32 cellular contexts compared by ENCODE assay signal in the genomic region with DNA sequence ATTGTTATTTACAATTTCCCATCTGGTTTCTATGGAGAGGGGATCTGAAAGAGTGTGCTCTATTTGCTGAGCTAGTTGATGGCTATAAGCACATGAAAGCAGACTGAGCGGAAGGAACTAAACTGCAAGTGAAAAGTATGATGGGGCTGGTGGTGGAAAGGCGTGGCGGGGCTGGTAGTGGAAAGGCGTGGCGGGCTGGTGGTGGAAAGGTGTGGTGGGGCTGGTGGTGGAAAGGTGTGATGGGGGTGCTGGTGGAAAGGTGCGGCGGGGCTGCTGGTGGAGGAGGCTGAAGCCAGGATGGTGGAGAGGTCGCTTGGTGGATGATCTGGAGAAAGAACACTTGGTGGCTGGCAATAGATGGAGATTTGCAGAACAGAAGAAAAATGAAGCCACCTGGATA.
"Had no signal": no experiment of that assay in that cellular context is flagged by ENCODE, and none has a peak within 500 bp of the region (broad histone marks: within the 10 kb centered on the region; RNA-seq: fewer than 3 reads in every experiment).

No MANE protein-coding gene starts in this region.

- H3K9me3 ChIP-seq: ascending aorta had no signal

- H3K36me3 ChIP-seq: ascending aorta had no signal

- H3K27ac ChIP-seq: ascending aorta, VCaP had no signal

- DNase-seq: activated B cell treated with CpG ODN at 0.5 μM for 24 hours; activated CD4-positive, alpha-beta memory T cell treated with anti-CD3 and anti-CD28 coated beads, Interleukin-2, amount 10 ng/mL, durations not matched to agents 7 days and 5 days; activated CD4-positive, alpha-beta T cell treated with anti-CD3 and anti-CD28 coated beads for 4 hours; activated CD4-positive, alpha-beta T cell treated with anti-CD3 and anti-CD28 coated beads, Interleukin-2, amount 10 ng/mL, durations not matched to agents 7 days and 5 days; activated CD4-positive, CD25-positive, alpha-beta regulatory T cell treated with anti-CD3 and anti-CD28 coated beads, Interleukin-2, amount 50 U/mL, for 72 hours; activated CD8-positive, alpha-beta memory T cell treated with anti-CD3 and anti-CD28 coated beads for 24 hours; activated CD8-positive, alpha-beta memory T cell treated with anti-CD3 and anti-CD28 coated beads, Interleukin-2, amount 10 ng/mL, durations not matched to agents 7 days and 5 days; activated CD8-positive, alpha-beta memory T cell treated with anti-CD3 and anti-CD28 coated beads, Interleukin-2, amount 50 U/mL, for 48 hours; activated CD8-positive, alpha-beta T cell treated with anti-CD3 and anti-CD28 coated beads, Interleukin-2, amount 10 ng/mL, durations not matched to agents 7 days and 5 days; activated effector memory CD4-positive, alpha-beta T cell treated with Interleukin-2 at 50 U/mL for 16 hours; activated gamma-delta T cell; activated naive CD4-positive, alpha-beta T cell treated with anti-CD3 and anti-CD28 coated beads, Interleukin-2, amount 10 ng/mL, durations not matched to agents 7 days and 5 days; activated naive CD4-positive, alpha-beta T cell treated with Interleukin-2 at 50 U/mL for 16 hours; activated naive CD8-positive, alpha-beta T cell treated with anti-CD3 and anti-CD28 coated beads, Interleukin-2, amount 10 ng/mL, durations not matched to agents 7 days and 5 days; activated naive CD8-positive, alpha-beta T cell treated with anti-CD3 and anti-CD28 coated beads, Interleukin-2, amount 50 U/mL, for 24 hours; activated T-cell treated with anti-CD3 and anti-CD28 coated beads, Interleukin-2, amount 50 U/mL, for 24 hours; activated T-cell treated with anti-CD3 and anti-CD28 coated beads, Interleukin-2, amount 50 U/mL, for 48 hours; amygdala; anterior cingulate cortex; central memory CD4-positive, alpha-beta T cell; SW 1271; T-helper 1 cell; T-helper 2 cell; T-helper 9 cell had no signal

- H3K4me1 Mint-ChIP-seq: activated B cell treated with CpG ODN at 0.5 μM for 24 hours; activated CD4-positive, alpha-beta memory T cell treated with anti-CD3 and anti-CD28 coated beads, Interleukin-2, amount 10 ng/mL, durations not matched to agents 7 days and 5 days; activated CD4-positive, alpha-beta T cell treated with anti-CD3 and anti-CD28 coated beads, Interleukin-2, amount 10 ng/mL, durations not matched to agents 7 days and 5 days; activated CD8-positive, alpha-beta memory T cell treated with anti-CD3 and anti-CD28 coated beads, Interleukin-2, amount 10 ng/mL, durations not matched to agents 7 days and 5 days; activated naive CD4-positive, alpha-beta T cell treated with anti-CD3 and anti-CD28 coated beads, Interleukin-2, amount 10 ng/mL, durations not matched to agents 7 days and 5 days; activated naive CD4-positive, alpha-beta T cell treated with anti-CD3 and anti-CD28 coated beads, Interleukin-2, amount 50 U/mL, for 24 hours; activated naive CD8-positive, alpha-beta T cell treated with anti-CD3 and anti-CD28 coated beads, Interleukin-2, amount 10 ng/mL, durations not matched to agents 7 days and 5 days; activated naive CD8-positive, alpha-beta T cell treated with anti-CD3 and anti-CD28 coated beads, Interleukin-2, amount 50 U/mL, for 24 hours had no signal

- H3K27ac Mint-ChIP-seq: activated B cell treated with CpG ODN at 0.5 μM for 24 hours; activated CD4-positive, alpha-beta memory T cell treated with anti-CD3 and anti-CD28 coated beads, Interleukin-2, amount 10 ng/mL, durations not matched to agents 7 days and 5 days; activated CD4-positive, alpha-beta T cell treated with anti-CD3 and anti-CD28 coated beads, Interleukin-2, amount 10 ng/mL, durations not matched to agents 7 days and 5 days; activated CD8-positive, alpha-beta memory T cell treated with anti-CD3 and anti-CD28 coated beads, Interleukin-2, amount 10 ng/mL, durations not matched to agents 7 days and 5 days; activated CD8-positive, alpha-beta T cell treated with anti-CD3 and anti-CD28 coated beads, Interleukin-2, amount 10 ng/mL, durations not matched to agents 7 days and 5 days; activated naive CD4-positive, alpha-beta T cell treated with anti-CD3 and anti-CD28 coated beads, Interleukin-2, amount 10 ng/mL, durations not matched to agents 7 days and 5 days; activated naive CD4-positive, alpha-beta T cell treated with anti-CD3 and anti-CD28 coated beads, Interleukin-2, amount 50 U/mL, for 24 hours; activated naive CD8-positive, alpha-beta T cell; activated naive CD8-positive, alpha-beta T cell treated with anti-CD3 and anti-CD28 coated beads, Interleukin-2, amount 10 ng/mL, durations not matched to agents 7 days and 5 days; activated naive CD8-positive, alpha-beta T cell treated with anti-CD3 and anti-CD28 coated beads, Interleukin-2, amount 50 U/mL, for 24 hours; activated T-cell treated with anti-CD3 and anti-CD28 coated beads, Interleukin-2, amount 50 U/mL, for 24 hours; activated T-helper 2 cell treated with anti-CD3 and anti-CD28 coated beads, Interferon-gamma antibody, Interleukin-2, Interleukin-4, amounts not matched to agents 10 μg/mL and 5 μg/mL and 100 μg/mL, durations not matched to agents 14 hours and 24 hours and 36 hours; brain; T-helper 1 cell treated with Interleukin-12 subunit alpha and Interleukin-12 subunit beta and Interleukin-4 antibody, amounts not matched to agents 30 μg/mL and 1 μg/mL, for 36 hours; T-helper 2 cell treated with Interferon-gamma antibody and Interleukin-4, amounts not matched to agents 5 μg/mL and 100 μg/mL, for 36 hours had no signal

- ATAC-seq: activated CD8-positive, alpha-beta memory T cell treated with anti-CD3 and anti-CD28 coated beads, Interleukin-2, amount 10 ng/mL, durations not matched to agents 7 days and 5 days; activated CD8-positive, alpha-beta T cell treated with anti-CD3 and anti-CD28 coated beads, Interleukin-2, amount 10 ng/mL, durations not matched to agents 7 days and 5 days; activated naive CD8-positive, alpha-beta T cell treated with anti-CD3 and anti-CD28 coated beads, Interleukin-2, amount 50 U/mL, for 24 hours had no signal

- H3K4me3 ChIP-seq: ascending aorta had no signal

- H3K27me3 Mint-ChIP-seq: activated CD4-positive, alpha-beta T cell treated with anti-CD3 and anti-CD28 coated beads, Interleukin-2, amount 10 ng/mL, durations not matched to agents 7 days and 5 days; activated CD8-positive, alpha-beta memory T cell treated with anti-CD3 and anti-CD28 coated beads, Interleukin-2, amount 10 ng/mL, durations not matched to agents 7 days and 5 days; activated naive CD8-positive, alpha-beta T cell; activated T-cell treated with anti-CD3 and anti-CD28 coated beads, Interleukin-2, amount 50 U/mL, for 24 hours; brain had no signal

- H3K36me3 Mint-ChIP-seq: activated CD8-positive, alpha-beta memory T cell treated with anti-CD3 and anti-CD28 coated beads, Interleukin-2, amount 10 ng/mL, durations not matched to agents 7 days and 5 days; activated naive CD4-positive, alpha-beta T cell treated with anti-CD3 and anti-CD28 coated beads, Interleukin-2, amount 10 ng/mL, durations not matched to agents 7 days and 5 days; activated naive CD4-positive, alpha-beta T cell treated with anti-CD3 and anti-CD28 coated beads, Interleukin-2, amount 50 U/mL, for 24 hours; activated naive CD8-positive, alpha-beta T cell; activated naive CD8-positive, alpha-beta T cell treated with anti-CD3 and anti-CD28 coated beads, Interleukin-2, amount 10 ng/mL, durations not matched to agents 7 days and 5 days; brain had no signal

- H3K9me3 Mint-ChIP-seq: activated B cell treated with CpG ODN at 0.5 μM for 24 hours; activated CD4-positive, alpha-beta memory T cell treated with anti-CD3 and anti-CD28 coated beads, Interleukin-2, amount 10 ng/mL, durations not matched to agents 7 days and 5 days; activated CD4-positive, alpha-beta T cell treated with anti-CD3 and anti-CD28 coated beads, Interleukin-2, amount 10 ng/mL, durations not matched to agents 7 days and 5 days; activated naive CD4-positive, alpha-beta T cell treated with anti-CD3 and anti-CD28 coated beads, Interleukin-2, amount 10 ng/mL, durations not matched to agents 7 days and 5 days; activated naive CD4-positive, alpha-beta T cell treated with anti-CD3 and anti-CD28 coated beads, Interleukin-2, amount 50 U/mL, for 24 hours; activated naive CD8-positive, alpha-beta T cell treated with anti-CD3 and anti-CD28 coated beads, Interleukin-2, amount 10 ng/mL, durations not matched to agents 7 days and 5 days; activated naive CD8-positive, alpha-beta T cell treated with anti-CD3 and anti-CD28 coated beads, Interleukin-2, amount 50 U/mL, for 24 hours; activated T-cell treated with anti-CD3 and anti-CD28 coated beads, Interleukin-2, amount 50 U/mL, for 24 hours; activated T-helper 2 cell treated with anti-CD3 and anti-CD28 coated beads, Interferon-gamma antibody, Interleukin-2, Interleukin-4, amounts not matched to agents 10 μg/mL and 5 μg/mL and 100 μg/mL, durations not matched to agents 14 hours and 24 hours and 36 hours; T-helper 1 cell treated with Interleukin-12 subunit alpha and Interleukin-12 subunit beta and Interleukin-4 antibody, amounts not matched to agents 30 μg/mL and 1 μg/mL, for 36 hours; T-helper 2 cell treated with Interferon-gamma antibody and Interleukin-4, amounts not matched to agents 5 μg/mL and 100 μg/mL, for 36 hours had no signal

- H3K4me3 Mint-ChIP-seq: activated B cell treated with CpG ODN at 0.5 μM for 24 hours; activated CD4-positive, alpha-beta memory T cell treated with anti-CD3 and anti-CD28 coated beads, Interleukin-2, amount 10 ng/mL, durations not matched to agents 7 days and 5 days; activated CD4-positive, alpha-beta T cell treated with anti-CD3 and anti-CD28 coated beads, Interleukin-2, amount 10 ng/mL, durations not matched to agents 7 days and 5 days; activated CD8-positive, alpha-beta memory T cell treated with anti-CD3 and anti-CD28 coated beads, Interleukin-2, amount 10 ng/mL, durations not matched to agents 7 days and 5 days; activated CD8-positive, alpha-beta T cell treated with anti-CD3 and anti-CD28 coated beads, Interleukin-2, amount 10 ng/mL, durations not matched to agents 7 days and 5 days; activated naive CD4-positive, alpha-beta T cell treated with anti-CD3 and anti-CD28 coated beads, Interleukin-2, amount 10 ng/mL, durations not matched to agents 7 days and 5 days; activated naive CD4-positive, alpha-beta T cell treated with anti-CD3 and anti-CD28 coated beads, Interleukin-2, amount 50 U/mL, for 24 hours; activated naive CD8-positive, alpha-beta T cell; activated naive CD8-positive, alpha-beta T cell treated with anti-CD3 and anti-CD28 coated beads, Interleukin-2, amount 10 ng/mL, durations not matched to agents 7 days and 5 days; activated naive CD8-positive, alpha-beta T cell treated with anti-CD3 and anti-CD28 coated beads, Interleukin-2, amount 50 U/mL, for 24 hours; activated T-cell treated with anti-CD3 and anti-CD28 coated beads, Interleukin-2, amount 50 U/mL, for 24 hours; brain; T-helper 1 cell treated with Interleukin-12 subunit alpha and Interleukin-12 subunit beta and Interleukin-4 antibody, amounts not matched to agents 30 μg/mL and 1 μg/mL, for 36 hours; T-helper 2 cell treated with Interferon-gamma antibody and Interleukin-4, amounts not matched to agents 5 μg/mL and 100 μg/mL, for 36 hours had no signal

- H3K27me3 ChIP-seq: ascending aorta had no signal

- H3K4me1 ChIP-seq: ascending aorta had no signal
